1 cellular context compared by ENCODE assay signal in the genomic region with DNA sequence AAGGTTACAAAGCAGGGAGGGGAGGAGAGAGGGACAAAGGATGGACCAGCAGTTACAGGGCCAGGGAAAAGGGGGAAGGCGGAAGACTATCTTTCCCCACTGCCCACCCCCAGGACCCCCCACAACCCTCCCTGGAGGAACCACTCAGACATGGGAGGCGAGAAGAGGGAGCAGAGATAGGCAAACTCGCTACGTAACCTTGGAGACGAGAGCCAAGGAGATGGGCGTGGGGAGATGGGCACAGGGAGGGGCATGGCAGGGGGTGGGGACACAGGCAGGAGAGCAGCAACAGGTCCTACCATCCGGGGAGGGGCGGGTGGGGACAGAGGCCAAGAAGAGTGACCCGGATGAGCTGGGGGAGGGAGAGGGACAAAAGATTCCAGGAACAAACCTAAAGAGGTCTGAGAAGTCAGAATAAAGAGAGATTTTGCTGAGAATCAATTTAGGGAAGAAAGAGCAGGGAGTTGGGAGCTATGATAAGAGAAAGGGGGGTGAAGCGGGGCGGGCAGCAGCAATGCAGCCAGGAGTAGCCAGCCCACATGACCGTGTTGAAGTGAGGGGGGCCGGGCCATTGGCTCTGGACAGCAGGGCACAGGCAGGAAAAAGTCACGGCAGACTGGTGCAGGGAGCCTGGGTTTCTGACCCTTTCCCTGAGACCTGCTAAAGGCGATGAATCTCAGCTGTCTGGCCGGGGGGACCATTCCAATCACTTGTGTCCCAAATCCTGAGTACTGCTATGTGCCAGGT.
TF ChIP-seq lines count a peak whose summit lies in the region.

No MANE protein-coding gene starts in this region.

TF ChIP-seq in SK-N-SH, 30 proteins besides CTCF, POLR2A, EP300 and RAD21 (continued from another document):
- no peak for TF ChIP-seq USF2 (IDR thresholded peaks at IDR 0.05; ENCODE audit: borderline replicate concordance, low read depth, low read length)
- TF ChIP-seq MXI1 (IDR thresholded peaks at IDR 0.05; ENCODE audit: low read depth, low read length): no peak
- TF ChIP-seq RFX5 (IDR thresholded peaks at IDR 0.05; ENCODE audit: low read length): no peak
- no peak for TF ChIP-seq FOXM1 (IDR thresholded peaks at IDR 0.05; ENCODE audit: low read depth)
- no peak for TF ChIP-seq POLR2AphosphoS5 (IDR thresholded peaks at IDR 0.05; ENCODE audit: low read depth, low read length)
- TF ChIP-seq TAF1 (IDR thresholded peaks at IDR 0.05; ENCODE audit: borderline replicate concordance, low read depth, low read length): no peak
- TF ChIP-seq SMC3 (IDR thresholded peaks at IDR 0.05; ENCODE audit: low read depth, low read length): no peak
- no peak for TF ChIP-seq GATA2 (CRISPR knock-in tag; IDR thresholded peaks at IDR 0.05)
- TF ChIP-seq YY1 (IDR thresholded peaks at IDR 0.05; ENCODE audit: low read depth): no peak
- no peak for TF ChIP-seq JUND (IDR thresholded peaks at IDR 0.05)
- TF ChIP-seq RCOR1 (IDR thresholded peaks at IDR 0.05; ENCODE audit: low read length): no peak
- no peak for TF ChIP-seq IRF3 (IDR thresholded peaks at IDR 0.05; ENCODE audit: low read depth, low read length)
- no peak for TF ChIP-seq SIN3A (IDR thresholded peaks at IDR 0.05; ENCODE audit: borderline replicate concordance, low read depth, low read length)
- no peak for TF ChIP-seq NFIC (IDR thresholded peaks at IDR 0.05; ENCODE audit: borderline replicate concordance)
- TF ChIP-seq MAX (IDR thresholded peaks at IDR 0.05; ENCODE audit: low read depth): no peak
